8 cellular contexts compared by ENCODE assay signal in the genomic region with DNA sequence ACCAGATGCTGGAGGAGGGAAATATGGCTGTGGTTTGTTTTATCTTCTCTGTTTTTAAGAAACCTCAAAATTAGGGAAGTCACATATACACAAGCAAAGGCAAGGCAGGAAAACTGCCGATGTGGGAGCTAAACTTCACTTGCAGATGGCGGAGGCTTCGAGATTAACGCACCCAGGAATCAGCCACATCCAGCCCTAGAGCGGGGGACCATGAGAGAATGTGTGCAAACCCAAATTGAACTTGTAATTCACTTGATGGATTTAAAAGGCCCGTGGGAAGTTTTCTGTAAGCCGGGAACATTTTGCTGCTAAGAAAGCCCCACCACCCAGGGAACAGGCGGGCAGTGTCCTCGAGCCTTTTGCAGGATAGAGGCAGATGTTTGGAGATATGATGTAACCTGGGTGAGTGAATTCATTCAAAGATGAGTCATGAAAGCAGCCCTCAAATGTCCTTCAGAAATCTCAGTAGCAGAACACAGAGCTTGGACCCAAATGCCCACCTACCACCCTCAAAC. TPM values are rescaled to one million over a fixed set of nuclear protein-coding genes. Genes with fewer than 3 reads are reported as not detected.
DNase-seq lines count a peak whose midpoint lies in the region; ATAC-seq lines count a peak whose summit lies in the region.

No MANE protein-coding gene starts in this region.

- H3K4me3 Mint-ChIP-seq in activated T-helper 1 cell treated with anti-CD3 and anti-CD28 coated beads, Interleukin-12 subunit alpha, Interleukin-12 subunit beta, Interleukin-2, Interleukin-4 antibody, amounts not matched to agents 30 ng/mL and 10 ng/mL and 1 ng/mL, durations not matched to agents 14 hours and 24 hours and 36 hours: no peak overlapping the region
- peak overlapping the region; percentile 30 for H3K4me3 Mint-ChIP-seq in memory B cell

- DNase-seq in GM04504 (ENCODE audit: low read depth) (peak; percentile 60), memory B cell (ENCODE audit: low spot score in 2 of 2) (no peak), NCI-H1436 (lab: John Stamatoyannopoulos, UW) (no peak), SW 1271 (lab: John Stamatoyannopoulos, UW) (no peak), NCI-H526 (lab: John Stamatoyannopoulos, UW) (no peak)
- DNase-seq in activated T-helper 1 cell treated with anti-CD3 and anti-CD28 coated beads, Interleukin-12 subunit alpha, Interleukin-12 subunit beta, Interleukin-2, Interleukin-4 antibody, amounts not matched to agents 30 ng/mL and 10 ng/mL and 1 ng/mL, durations not matched to agents 14 hours and 24 hours and 36 hours (ENCODE audit: low spot score): no peak

- peak overlapping the region; percentile 27 for H3K27ac Mint-ChIP-seq in activated T-helper 1 cell treated with anti-CD3 and anti-CD28 coated beads, Interleukin-12 subunit alpha, Interleukin-12 subunit beta, Interleukin-2, Interleukin-4 antibody, amounts not matched to agents 30 ng/mL and 10 ng/mL and 1 ng/mL, durations not matched to agents 14 hours and 24 hours and 36 hours
- H3K27ac Mint-ChIP-seq in memory B cell: no peak overlapping the region

- intact Hi-C loops in activated T-helper 1 cell treated with anti-CD3 and anti-CD28 coated beads, Interleukin-12 subunit alpha, Interleukin-12 subunit beta, Interleukin-2, Interleukin-4 antibody, amounts not matched to agents 30 ng/mL and 10 ng/mL and 1 ng/mL, durations not matched to agents 14 hours and 24 hours and 36 hours (cut with micrococcal nuclease): loop anchor here (1.0 to 2.0 kb wide), 2 partner anchors 19 to 117 kb away; no protein-coding TSS in a partner anchor

- peaks cover 60% of the 10 kb centered on the region for H3K4me1 Mint-ChIP-seq in activated T-helper 1 cell treated with anti-CD3 and anti-CD28 coated beads, Interleukin-12 subunit alpha, Interleukin-12 subunit beta, Interleukin-2, Interleukin-4 antibody, amounts not matched to agents 30 ng/mL and 10 ng/mL and 1 ng/mL, durations not matched to agents 14 hours and 24 hours and 36 hours (ENCODE audit: low read depth)
- peaks cover 58% of the 10 kb centered on the region for H3K4me1 Mint-ChIP-seq in memory B cell

- ATAC-seq in HG03280 (IDR thresholded peaks at IDR 0.05; ENCODE audit: unreplicated experiment): peak; percentile 11
- ATAC-seq in memory B cell (ENCODE audit: low read depth): no peak
- no peak for ATAC-seq in GM21526 (IDR thresholded peaks at IDR 0.05; ENCODE audit: low FRiP score, unreplicated experiment)

- no peaks in the 10 kb centered on the region for H3K27me3 Mint-ChIP-seq in activated T-helper 1 cell treated with anti-CD3 and anti-CD28 coated beads, Interleukin-12 subunit alpha, Interleukin-12 subunit beta, Interleukin-2, Interleukin-4 antibody, amounts not matched to agents 30 ng/mL and 10 ng/mL and 1 ng/mL, durations not matched to agents 14 hours and 24 hours and 36 hours (ENCODE audit: insufficient read depth)
- H3K27me3 Mint-ChIP-seq in memory B cell: no peaks in the 10 kb centered on the region

- H3K9me3 Mint-ChIP-seq in activated T-helper 1 cell treated with anti-CD3 and anti-CD28 coated beads, Interleukin-12 subunit alpha, Interleukin-12 subunit beta, Interleukin-2, Interleukin-4 antibody, amounts not matched to agents 30 ng/mL and 10 ng/mL and 1 ng/mL, durations not matched to agents 14 hours and 24 hours and 36 hours: peaks cover 4% of the 10 kb centered on the region
- H3K9me3 Mint-ChIP-seq in memory B cell: peaks cover 3% of the 10 kb centered on the region

- peaks cover 29% of the 10 kb centered on the region for H3K36me3 Mint-ChIP-seq in activated T-helper 1 cell treated with anti-CD3 and anti-CD28 coated beads, Interleukin-12 subunit alpha, Interleukin-12 subunit beta, Interleukin-2, Interleukin-4 antibody, amounts not matched to agents 30 ng/mL and 10 ng/mL and 1 ng/mL, durations not matched to agents 14 hours and 24 hours and 36 hours (ENCODE audit: low read depth)
- H3K36me3 Mint-ChIP-seq in memory B cell: peaks cover 6% of the 10 kb centered on the region

RNA-seq across cellular contexts. Expression of gene PREX1, which starts 39.9 kb away (rescaled TPM):
- total RNA-seq in activated T-helper 1 cell treated with anti-CD3 and anti-CD28 coated beads, Interleukin-12 subunit alpha, Interleukin-12 subunit beta, Interleukin-2, Interleukin-4 antibody, amounts not matched to agents 30 ng/mL and 10 ng/mL and 1 ng/mL, durations not matched to agents 14 hours and 24 hours and 36 hours: 68.2 and 69.4 TPM in 2 replicates
